In the genomic region with DNA sequence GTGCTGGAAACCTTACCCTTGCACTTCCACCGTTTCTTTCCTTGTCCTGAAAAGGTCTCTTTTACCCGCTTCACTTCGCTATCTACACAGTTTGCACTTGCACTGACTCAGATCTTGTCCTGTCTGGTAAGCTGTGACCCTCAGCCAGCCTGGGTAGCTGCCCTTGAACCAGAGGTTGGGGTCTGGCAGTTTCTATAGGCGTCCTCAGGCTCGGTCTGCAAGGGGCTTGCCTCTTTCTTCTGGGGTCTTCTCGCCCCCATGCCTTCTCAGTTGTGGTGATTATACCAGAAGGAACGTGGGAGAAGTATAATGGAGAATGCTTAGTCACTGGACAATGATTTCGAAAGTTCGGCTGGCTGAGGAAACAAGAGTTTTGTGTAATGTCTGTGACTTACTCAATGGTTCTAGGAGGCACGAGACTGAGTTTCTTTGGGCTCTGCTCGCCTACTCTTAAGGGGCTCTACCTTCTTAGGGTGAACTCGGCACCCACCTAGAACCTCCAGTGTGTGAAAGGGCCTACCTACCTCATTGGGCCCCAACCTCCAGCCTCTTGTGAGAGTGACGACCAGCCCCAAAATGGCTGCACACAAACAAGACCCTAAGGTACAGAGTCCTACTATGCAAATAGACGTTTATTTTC, we compare ENCODE assay signal across 8 cellular contexts. TPM values are rescaled to one million over a fixed set of nuclear protein-coding genes. Genes with fewer than 3 reads are reported as not detected.
DNase-seq lines count a peak whose midpoint lies in the region; ATAC-seq and TF ChIP-seq lines count a peak whose summit lies in the region.

No MANE protein-coding gene starts in this region.

- no peaks in the 10 kb centered on the region for H3K27me3 Mint-ChIP-seq in T-helper 2 cell treated with Interferon-gamma antibody and Interleukin-4, amounts not matched to agents 5 μg/mL and 100 μg/mL, for 36 hours (ENCODE audit: low read depth)
- peaks cover 2% of the 10 kb centered on the region for H3K27me3 Mint-ChIP-seq in endothelial cell (ENCODE audit: unreplicated experiment)

- H3K9me2 ChIP-seq in DOHH2 (replicated peaks; ENCODE audit: control insufficient read depth, low read length), result no peaks in the 10 kb centered on the region

- DNase-seq in T-helper 2 cell treated with Interferon-gamma antibody and Interleukin-4, amounts not matched to agents 5 μg/mL and 100 μg/mL, for 36 hours (ENCODE audit: low spot score), result peak; percentile 61
- DNase-seq in endothelial cell (ENCODE audit: low spot score), result no peak

- H3F3A ChIP-seq in DOHH2 (ENCODE audit: control insufficient read depth, insufficient read depth), result no peaks in the 10 kb centered on the region

- H3K36me3 ChIP-seq in DOHH2 (ENCODE audit: control insufficient read depth, low read length) (no peaks in the 10 kb centered on the region), endocrine pancreas (ENCODE audit: control insufficient read depth, insufficient read depth, low read length) (no peaks in the 10 kb centered on the region), muscle layer of colon (ENCODE audit: insufficient read depth, low read length) (no peaks in the 10 kb centered on the region)

- H3K4me3 ChIP-seq in DOHH2 (ENCODE audit: low read length), result peak overlapping the region; percentile 74
- peak overlapping the region; percentile 73 for H3K4me3 ChIP-seq in endocrine pancreas (ENCODE audit: control insufficient read depth, insufficient read depth, low read length)
- peak overlapping the region; percentile 81 to 87 for H3K4me3 ChIP-seq in muscle layer of colon (ENCODE audit: low read depth in 1 of 2, low read length in 2 of 2)

- H3K4me1 ChIP-seq in DOHH2 (ENCODE audit: control insufficient read depth, low read length) (peaks cover 10% of the 10 kb centered on the region), endocrine pancreas (ENCODE audit: control insufficient read depth, insufficient read depth, low read length) (no peaks in the 10 kb centered on the region), muscle layer of colon (ENCODE audit: insufficient read depth, low read length) (peaks cover 9% of the 10 kb centered on the region)

- no peaks in the 10 kb centered on the region for H3K9me3 ChIP-seq in DOHH2 (ENCODE audit: control insufficient read depth, insufficient read depth, low read length)
- no peaks in the 10 kb centered on the region for H3K9me3 ChIP-seq in endocrine pancreas (ENCODE audit: control insufficient read depth, low read length)
- no peaks in the 10 kb centered on the region for H3K9me3 ChIP-seq in muscle layer of colon (ENCODE audit: low read length)

- peak overlapping the region; percentile 71 for H3K4me2 ChIP-seq in DOHH2 (ENCODE audit: low read length)

- peaks cover 10% of the 10 kb centered on the region for H3K36me3 Mint-ChIP-seq in T-helper 2 cell treated with Interferon-gamma antibody and Interleukin-4, amounts not matched to agents 5 μg/mL and 100 μg/mL, for 36 hours (ENCODE audit: low read depth)
- no peaks in the 10 kb centered on the region for H3K36me3 Mint-ChIP-seq in endothelial cell (ENCODE audit: low read depth, unreplicated experiment)

- H3K9ac ChIP-seq in endocrine pancreas (ENCODE audit: control insufficient read depth, insufficient read depth, low read length) (peak overlapping the region; percentile 70), muscle layer of colon (ENCODE audit: low read length) (peak overlapping the region; percentile 69)

- H3K27ac ChIP-seq in DOHH2 (ENCODE audit: low read depth, low read length), result no peak overlapping the region
- peak overlapping the region; percentile 94 for H3K27ac ChIP-seq in muscle layer of colon (ENCODE audit: low read depth, low read length)

- peak; percentile 16 for ATAC-seq in GM21390 (IDR thresholded peaks at IDR 0.05; ENCODE audit: unreplicated experiment)
- peak; percentile 10 for ATAC-seq in HG03575 (IDR thresholded peaks at IDR 0.05; ENCODE audit: extremely low read depth, insufficient number of reproducible peaks, low FRiP score, unreplicated experiment)
- no peak for ATAC-seq in GM19452 (IDR thresholded peaks at IDR 0.05; ENCODE audit: unreplicated experiment)

- no peak overlapping the region for H3K27ac Mint-ChIP-seq in T-helper 2 cell treated with Interferon-gamma antibody and Interleukin-4, amounts not matched to agents 5 μg/mL and 100 μg/mL, for 36 hours
- no peak overlapping the region for H3K27ac Mint-ChIP-seq in endothelial cell (ENCODE audit: unreplicated experiment)

- H3K27me3 ChIP-seq in DOHH2 (ENCODE audit: control insufficient read depth, low read length), result no peaks in the 10 kb centered on the region
- H3K27me3 ChIP-seq in endocrine pancreas (ENCODE audit: control insufficient read depth, insufficient read depth, low read length), result no peaks in the 10 kb centered on the region
- no peaks in the 10 kb centered on the region for H3K27me3 ChIP-seq in muscle layer of colon (ENCODE audit: control insufficient read depth in 1 of 2, insufficient read depth in 2 of 2, low read length in 2 of 2)

- H3K79me2 ChIP-seq in DOHH2 (ENCODE audit: control insufficient read depth, low read length), result no peaks in the 10 kb centered on the region

- no peaks in the 10 kb centered on the region for H4K20me1 ChIP-seq in DOHH2 (ENCODE audit: control insufficient read depth, insufficient read depth, low read depth, low read length)

- no peak overlapping the region for H3K4me3 Mint-ChIP-seq in T-helper 2 cell treated with Interferon-gamma antibody and Interleukin-4, amounts not matched to agents 5 μg/mL and 100 μg/mL, for 36 hours
- H3K4me3 Mint-ChIP-seq in endothelial cell (ENCODE audit: unreplicated experiment), result no peak overlapping the region

- TF ChIP-seq CTCF in DOHH2 (IDR thresholded peaks at IDR 0.05; ENCODE audit: low read depth, low read length, poor library complexity, severe bottlenecking) (no peak), endothelial cell (IDR thresholded peaks at IDR 0.05; ENCODE audit: unreplicated experiment) (no peak)

- H3K9me3 Mint-ChIP-seq in T-helper 2 cell treated with Interferon-gamma antibody and Interleukin-4, amounts not matched to agents 5 μg/mL and 100 μg/mL, for 36 hours, result peaks cover under 1% of the 10 kb centered on the region
- no peaks in the 10 kb centered on the region for H3K9me3 Mint-ChIP-seq in endothelial cell (ENCODE audit: unreplicated experiment)

- H3K4me1 Mint-ChIP-seq in T-helper 2 cell treated with Interferon-gamma antibody and Interleukin-4, amounts not matched to agents 5 μg/mL and 100 μg/mL, for 36 hours (ENCODE audit: low read depth), result peaks cover 31% of the 10 kb centered on the region
- no peaks in the 10 kb centered on the region for H3K4me1 Mint-ChIP-seq in endothelial cell (ENCODE audit: unreplicated experiment)

RNA-seq across cellular contexts. Expression of a gene that starts 6.9 kb away (rescaled TPM):
- 30.1 TPM for total RNA-seq in endothelial cell (ENCODE audit: unreplicated experiment)
